ENCODE assay signal across 8 cellular contexts in the genomic region with DNA sequence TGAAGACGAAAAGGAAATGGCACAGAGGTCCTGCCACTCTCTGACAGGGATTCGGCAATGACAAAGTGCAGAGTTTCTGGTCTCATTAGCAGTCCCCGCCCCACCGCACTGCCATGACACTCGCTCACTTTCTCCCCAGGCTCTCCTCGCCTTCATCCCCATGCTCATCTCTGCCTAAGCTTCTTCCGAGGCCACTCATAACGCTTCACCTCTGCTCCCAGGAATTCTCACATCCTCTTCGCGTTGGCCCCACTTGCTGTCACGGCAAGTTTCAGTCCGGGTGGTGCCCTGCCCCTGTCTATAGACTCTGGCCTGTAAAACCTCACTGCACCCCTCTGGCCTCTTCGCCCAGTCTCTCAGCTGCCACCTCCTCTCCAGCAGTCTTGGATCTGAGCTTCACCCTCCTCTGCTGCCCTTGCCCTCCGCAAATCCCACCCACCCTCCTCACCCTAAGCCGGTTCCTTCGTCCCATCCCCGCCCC. TPM values are rescaled to one million over a fixed set of nuclear protein-coding genes. Genes with fewer than 3 reads are reported as not detected.
DNase-seq lines count a peak whose midpoint lies in the region; ATAC-seq and TF ChIP-seq lines count a peak whose summit lies in the region.

No MANE protein-coding gene starts in this region.

- POLR2A ChIA-PET in PC-9 (lab: Charles Lee; ENCODE audit: unreplicated experiment), result interaction anchor here (0.5 to 0.7 kb wide), 5 partner anchors 17 to 484 kb away, joined by 3 to 9 read pairs (median 3); no protein-coding TSS in a partner anchor

- peaks cover 7% of the 10 kb centered on the region for H3K36me3 Mint-ChIP-seq in activated naive CD4-positive, alpha-beta T cell treated with anti-CD3 and anti-CD28 coated beads for 36 hours (ENCODE audit: low read depth)

- 1 to 2% (median 2%) methylated on average over 17 of the region's 17 CpGs for WGBS in heart left ventricle, 4 donors
- 3 to 5% (median 4%) methylated on average over 17 of the region's 17 CpGs for WGBS in psoas muscle, 3 donors

- H3K4me1 ChIP-seq in PC-9 (replicated peaks; ENCODE audit: insufficient read depth), result peaks cover 22% of the 10 kb centered on the region
- H3K4me1 ChIP-seq in heart left ventricle, result peaks cover 4 to 34% (median 17%) of the 10 kb centered on the region in 12 donors
- H3K4me1 ChIP-seq in psoas muscle, result peaks cover 25% of the 10 kb centered on the region

- peaks cover 20% of the 10 kb centered on the region for H3K79me2 ChIP-seq in PC-9 (ENCODE audit: low read depth)

- H3K4me1 Mint-ChIP-seq in activated naive CD4-positive, alpha-beta T cell treated with anti-CD3 and anti-CD28 coated beads for 36 hours (ENCODE audit: low read depth), result peaks cover 36% of the 10 kb centered on the region

- intact Hi-C loops in PC-9 (cut with micrococcal nuclease; ENCODE audit: unreplicated experiment), result loop anchor here (1.0 kb wide), 1 partner anchor 24 kb away; no protein-coding TSS in a partner anchor
- intact Hi-C loops in activated naive CD4-positive, alpha-beta T cell treated with anti-CD3 and anti-CD28 coated beads for 36 hours (cut with micrococcal nuclease), result loop anchor here (1.0 to 5.0 kb wide), 3 partner anchors 24 to 226 kb away; partner anchors contain the start of gene LMLN
- intact Hi-C loops in heart left ventricle (cut with DNase I), result loop anchor here in 2 of 10 donors (1.0 to 2.0 kb wide), 2 partner anchors 23 to 24 kb away; no protein-coding TSS in a partner anchor
- intact Hi-C loops in psoas muscle (cut with DNase I), result no loop called here

- peak overlapping the region; percentile 60 for H3K27ac ChIP-seq in PC-9
- peak overlapping the region; percentile 61 to 94 (median 89) for H3K27ac ChIP-seq in heart left ventricle
- peak overlapping the region; percentile 95 for H3K27ac ChIP-seq in psoas muscle

- no peaks in the 10 kb centered on the region for H3K9me2 ChIP-seq in PC-9 (ENCODE audit: insufficient read depth)

- BruUV-seq in PC-9 (replicated peaks; lab: Mats Ljungman, UMichigan), result no TSS peak

- peak overlapping the region; percentile 84 for H2AFZ ChIP-seq in PC-9

- peaks cover 13% of the 10 kb centered on the region for H3F3A ChIP-seq in PC-9 (ENCODE audit: insufficient read depth, low read depth)

- H4K20me1 ChIP-seq in PC-9 (ENCODE audit: insufficient read depth), result no peaks in the 10 kb centered on the region

- H3K4me3 ChIP-seq in PC-9 (peak overlapping the region; percentile 73), heart left ventricle (peak overlapping the region; percentile 84 to 99 (median 92)), psoas muscle (peak overlapping the region; percentile 89)

- peak overlapping the region; percentile 92 for H3K4me3 Mint-ChIP-seq in activated naive CD4-positive, alpha-beta T cell treated with anti-CD3 and anti-CD28 coated beads for 36 hours

- CTCF ChIA-PET in PC-9 (lab: Charles Lee), result no interaction called here
- CTCF ChIA-PET in activated naive CD4-positive, alpha-beta T cell treated with anti-CD3 and anti-CD28 coated beads for 36 hours (lab: Charles Lee), result interaction anchor here (0.6 to 1.4 kb wide), 4 partner anchors 12 to 112 kb away, joined by 3 to 4 read pairs (median 3); no protein-coding TSS in a partner anchor

- peak; percentile 45 for DNase-seq in NCI-H510A treated with DMSO at 0.1 percent for 48 hours (lab: John Stamatoyannopoulos, UW)
- no peak for DNase-seq in NCI-H510A (lab: John Stamatoyannopoulos, UW)
- DNase-seq in PC-9, result peak in 1 of 2 experiments; percentile 36
- peak; percentile 68 for DNase-seq in activated naive CD4-positive, alpha-beta T cell treated with anti-CD3 and anti-CD28 coated beads for 36 hours
- DNase-seq in heart left ventricle, result peak in 3 of 5 donors; percentile 39 to 62 (median 40)
- peak in 1 of 2 donors; percentile 18 for DNase-seq in psoas muscle
- DNase-seq in DMS153 treated with DMSO at 0.1 percent for 48 hours (lab: John Stamatoyannopoulos, UW; ENCODE audit: unreplicated experiment), result no peak

- no peaks in the 10 kb centered on the region for H3K27me3 Mint-ChIP-seq in activated naive CD4-positive, alpha-beta T cell treated with anti-CD3 and anti-CD28 coated beads for 36 hours (ENCODE audit: low read depth)

- no peak for TF ChIP-seq CTCF in PC-9 (conservative IDR thresholded peaks at IDR 0.05)
- no peak for TF ChIP-seq CTCF in heart left ventricle (IDR thresholded peaks at IDR 0.05)
- no peak for TF ChIP-seq CTCF in psoas muscle (IDR thresholded peaks at IDR 0.05)

- H3K4me2 ChIP-seq in PC-9, result peak overlapping the region; percentile 97

- no peak for TF ChIP-seq POLR2A in heart left ventricle (IDR thresholded peaks at IDR 0.05)

- peak overlapping the region; percentile 92 for H3K27ac Mint-ChIP-seq in activated naive CD4-positive, alpha-beta T cell treated with anti-CD3 and anti-CD28 coated beads for 36 hours

- no peaks in the 10 kb centered on the region for H3K9me3 Mint-ChIP-seq in activated naive CD4-positive, alpha-beta T cell treated with anti-CD3 and anti-CD28 coated beads for 36 hours

- ATAC-seq in heart left ventricle (peak in 3 of 4 donors; percentile 14 to 17 (median 16)), psoas muscle (peak in 3 of 4 donors; percentile 3 to 19 (median 17)), GM21825 (IDR thresholded peaks at IDR 0.05; ENCODE audit: unreplicated experiment) (no peak)

- H3K9me3 ChIP-seq in PC-9 (ENCODE audit: insufficient read depth, low read depth) (no peaks in the 10 kb centered on the region), heart left ventricle (no peaks in the 10 kb centered on the region), psoas muscle (no peaks in the 10 kb centered on the region)

- H3K36me3 ChIP-seq in PC-9 (ENCODE audit: low read depth) (no peaks in the 10 kb centered on the region), heart left ventricle (peaks cover 0 to 8% (median 0%) of the 10 kb centered on the region in 9 donors), psoas muscle (ENCODE audit: insufficient read depth in 1 of 2, low read depth in 1 of 2) (peaks cover 0 to 8% of the 10 kb centered on the region in 2 donors)

- no peaks in the 10 kb centered on the region for H3K27me3 ChIP-seq in PC-9 (ENCODE audit: insufficient read depth, low read depth)
- no peaks in the 10 kb centered on the region for H3K27me3 ChIP-seq in heart left ventricle
- H3K27me3 ChIP-seq in psoas muscle (ENCODE audit: insufficient read depth in 3 of 3, low read length in 2 of 3), result no peaks in the 10 kb centered on the region

RNA-seq across cellular contexts. Expression of gene RUBCN, which starts 0.7 kb away (rescaled TPM):
- total RNA-seq in PC-9 (2021) (34.2 and 41.1 TPM in 2 replicates), heart left ventricle (10 to 100 TPM; 22.9 to 53.4 (median 36.9) TPM), psoas muscle (10 to 100 TPM; 21.9 to 29.1 (median 27.6) TPM)
- 10 to 100 TPM; 20.8 to 22.0 TPM for total RNA-seq in activated naive CD4-positive, alpha-beta T cell treated with anti-CD3 and anti-CD28 coated beads for 36 hours
- polyA plus RNA-seq in heart left ventricle (10 to 100 TPM; 14.9 to 38.5 TPM), psoas muscle (10 to 100 TPM in 1 of 3 donors, 1 to 10 TPM in 2; 5.0 to 12.9 (median 6.1) TPM)

RNA-seq across cellular contexts. Expression of gene FYTTD1, which starts 13.6 kb away (rescaled TPM):
- total RNA-seq in PC-9 (2021) (75.4 and 78.3 TPM in 2 replicates), heart left ventricle (10 to 100 TPM; 49.1 to 93.6 (median 76.3) TPM), psoas muscle (100 to 1,000 TPM; 143 to 232 (median 157) TPM)
- 10 to 100 TPM; 25.1 to 27.6 TPM for total RNA-seq in activated naive CD4-positive, alpha-beta T cell treated with anti-CD3 and anti-CD28 coated beads for 36 hours
- polyA plus RNA-seq in heart left ventricle (10 to 100 TPM; 19.0 to 44.9 TPM), psoas muscle (100 to 1,000 TPM in 1 of 3 donors, 10 to 100 TPM in 2; 15.2 to 108 (median 48.6) TPM)

RNA-seq across cellular contexts. Expression of gene LRCH3, which starts 55.0 kb away (rescaled TPM):
- 51.9 and 71.5 TPM in 2 replicates for total RNA-seq in PC-9 (2021)
- 10 to 100 TPM; 30.8 to 36.0 TPM for total RNA-seq in activated naive CD4-positive, alpha-beta T cell treated with anti-CD3 and anti-CD28 coated beads for 36 hours
- total RNA-seq in heart left ventricle, result 10 to 100 TPM; 17.9 to 40.3 (median 28.6) TPM
- 10 to 100 TPM; 11.1 to 12.6 TPM for polyA plus RNA-seq in heart left ventricle
- total RNA-seq in psoas muscle, result 10 to 100 TPM; 16.9 to 29.5 (median 25.0) TPM
- polyA plus RNA-seq in psoas muscle, result 10 to 100 TPM in 2 of 3 donors, 1 to 10 TPM in 1; 7.0 to 13.8 (median 11.5) TPM

Comparison
In these comparisons a context has a peak if more than half of its experiments do, and no peak if none do; other contexts are left out.
1. DNase-seq: peak in NCI-H510A treated with DMSO at 0.1 percent for 48 hours (single experiment), activated naive CD4-positive, alpha-beta T cell treated with anti-CD3 and anti-CD28 coated beads for 36 hours (single experiment) and heart left ventricle (3 of 5); none in NCI-H510A (single experiment) and DMS153 treated with DMSO at 0.1 percent for 48 hours (single experiment).
2. intact Hi-C loops: an anchor here in PC-9 (1.0 kb wide) and activated naive CD4-positive, alpha-beta T cell treated with anti-CD3 and anti-CD28 coated beads for 36 hours (1.0 to 5.0 kb wide); none called in psoas muscle.
3. Peak in every context shown above with its lines, with median percentiles within 50 percentile points of each other: H3K27ac ChIP-seq and H3K4me3 ChIP-seq.